In the genomic region with DNA sequence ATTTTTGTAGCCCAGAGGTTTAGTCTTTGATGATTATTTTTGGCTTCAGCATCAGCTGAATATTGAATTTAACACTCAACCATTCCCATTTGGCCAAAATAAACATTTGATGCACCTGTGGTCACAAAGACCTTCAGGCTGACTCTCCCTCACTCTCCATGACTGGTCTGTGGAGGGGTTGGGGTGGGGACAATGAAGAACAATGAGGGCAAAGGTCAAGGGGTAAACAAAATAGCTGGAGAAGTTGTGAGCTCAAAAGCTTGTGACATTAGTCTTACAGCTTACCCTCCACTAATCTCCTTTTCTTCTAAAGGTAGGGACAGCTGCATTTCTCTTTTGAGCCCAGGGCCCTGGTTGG, we compare ENCODE assay signal across 16 cellular contexts.
"Had no signal": no experiment of that assay in that cellular context is flagged by ENCODE, and none has a peak within 500 bp of the region (broad histone marks: within the 10 kb centered on the region; RNA-seq: fewer than 3 reads in every experiment).

No MANE protein-coding gene starts in this region.

- H3K4me1 Mint-ChIP-seq: mesothelial cell of epicardium, neural crest cell had no signal

- H3K36me3 ChIP-seq: brain microvascular endothelial cell, gastroesophageal sphincter, lower lobe of right lung, tibial nerve had no signal

- H3K4me2 ChIP-seq: hepatocyte, smooth muscle cell had no signal

- H3K27ac Mint-ChIP-seq: activated T-helper 1 cell treated with anti-CD3 and anti-CD28 coated beads, Interleukin-12 subunit alpha, Interleukin-12 subunit beta, Interleukin-2, Interleukin-4 antibody, amounts not matched to agents 30 ng/mL and 10 ng/mL and 1 ng/mL, durations not matched to agents 14 hours and 24 hours and 36 hours; dendritic cell treated with granulocyte-macrophage colony-stimulating factor and Interleukin-4, amounts not matched to agents 40 ng/mL and 50 ng/mL, for 4 days; effector memory CD8-positive, alpha-beta T cell; mesothelial cell of epicardium had no signal

- H3K79me2 ChIP-seq: hepatocyte had no signal

- H3K4me3 Mint-ChIP-seq: activated naive CD8-positive, alpha-beta T cell treated with anti-CD3 and anti-CD28 coated beads, Interleukin-2, amount 50 U/mL, for 24 hours; activated T-helper 1 cell treated with anti-CD3 and anti-CD28 coated beads, Interleukin-12 subunit alpha, Interleukin-12 subunit beta, Interleukin-2, Interleukin-4 antibody, amounts not matched to agents 30 ng/mL and 10 ng/mL and 1 ng/mL, durations not matched to agents 14 hours and 24 hours and 36 hours; dendritic cell treated with granulocyte-macrophage colony-stimulating factor and Interleukin-4, amounts not matched to agents 40 ng/mL and 50 ng/mL, for 4 days; effector memory CD8-positive, alpha-beta T cell; mesothelial cell of epicardium; neural crest cell; stimulated activated effector memory CD8-positive, alpha-beta T cell treated with anti-CD3 and anti-CD28 coated beads, Interleukin-12 subunit alpha, Interleukin-12 subunit beta, amount 100 ng/mL, for 72 hours had no signal

- H3K4me1 ChIP-seq: gastroesophageal sphincter, lower lobe of right lung had no signal

- H3K9me3 Mint-ChIP-seq: activated naive CD8-positive, alpha-beta T cell treated with anti-CD3 and anti-CD28 coated beads, Interleukin-2, amount 50 U/mL, for 24 hours; activated T-helper 1 cell treated with anti-CD3 and anti-CD28 coated beads, Interleukin-12 subunit alpha, Interleukin-12 subunit beta, Interleukin-2, Interleukin-4 antibody, amounts not matched to agents 30 ng/mL and 10 ng/mL and 1 ng/mL, durations not matched to agents 14 hours and 24 hours and 36 hours; dendritic cell treated with granulocyte-macrophage colony-stimulating factor and Interleukin-4, amounts not matched to agents 40 ng/mL and 50 ng/mL, for 4 days; effector memory CD8-positive, alpha-beta T cell; mesothelial cell of epicardium; stimulated activated effector memory CD8-positive, alpha-beta T cell treated with anti-CD3 and anti-CD28 coated beads, Interleukin-12 subunit alpha, Interleukin-12 subunit beta, amount 100 ng/mL, for 72 hours had no signal

- H3K27me3 ChIP-seq: brain microvascular endothelial cell, gastroesophageal sphincter, hepatocyte, tibial nerve had no signal

- H3K36me3 Mint-ChIP-seq: mesothelial cell of epicardium; stimulated activated effector memory CD8-positive, alpha-beta T cell treated with anti-CD3 and anti-CD28 coated beads, Interleukin-12 subunit alpha, Interleukin-12 subunit beta, amount 100 ng/mL, for 72 hours had no signal

- H3K4me3 ChIP-seq: gastroesophageal sphincter, hepatocyte, lower lobe of right lung, smooth muscle cell, tibial nerve had no signal

- H3K9me3 ChIP-seq: gastroesophageal sphincter, lower lobe of right lung, tibial nerve had no signal

- H2AFZ ChIP-seq: hepatocyte had no signal

- H3K27ac ChIP-seq: brain microvascular endothelial cell, gastroesophageal sphincter, hepatocyte, lower lobe of right lung, tibial nerve had no signal

- DNase-seq: activated CD4-positive, alpha-beta T cell treated with anti-CD3 and anti-CD28 coated beads for 48 hours; activated naive CD4-positive, alpha-beta T cell; activated naive CD8-positive, alpha-beta T cell treated with anti-CD3 and anti-CD28 coated beads, Interleukin-2, amount 50 U/mL, for 24 hours; brain microvascular endothelial cell; effector memory CD8-positive, alpha-beta T cell; lower lobe of right lung; right cardiac atrium had no signal
